ENCODE assay signal across 9 cellular contexts in the genomic region with DNA sequence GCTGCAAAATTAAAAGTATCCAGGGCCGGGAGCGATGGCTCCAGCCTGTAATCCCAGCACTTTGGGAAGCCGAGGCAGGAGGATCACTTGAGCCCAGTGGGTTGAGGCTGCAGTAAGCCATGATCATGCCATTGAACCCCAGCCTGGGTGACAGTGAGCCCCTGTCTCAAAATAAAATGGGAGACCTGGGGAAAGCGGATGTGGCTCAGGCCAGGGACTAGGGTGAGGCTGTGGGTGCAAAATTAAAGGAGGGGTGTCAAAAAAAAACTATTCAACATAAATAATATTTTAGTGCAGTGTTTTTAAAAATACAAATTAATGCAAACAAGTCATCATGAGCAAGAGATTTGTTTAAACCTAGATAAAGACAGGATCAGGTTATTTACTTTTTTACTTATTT.
DNase-seq lines count a peak whose midpoint lies in the region; ATAC-seq and TF ChIP-seq lines count a peak whose summit lies in the region.
"Had no signal": no experiment of that assay in that cellular context is flagged by ENCODE, and none has a peak within 500 bp of the region (broad histone marks: within the 10 kb centered on the region; RNA-seq: fewer than 3 reads in every experiment).

No MANE protein-coding gene starts in this region.

- H3K36me3 ChIP-seq in CD8-positive, alpha-beta T cell (ENCODE audit: insufficient read depth, low read length): no peaks in the 10 kb centered on the region
- H3K36me3 ChIP-seq in iPS-15b (ENCODE audit: control insufficient read depth, insufficient read depth, low read length): no peaks in the 10 kb centered on the region
- no peaks in the 10 kb centered on the region for H3K36me3 ChIP-seq in sigmoid colon

- POLR2A ChIA-PET in CD8-positive, alpha-beta T cell (lab: Charles Lee): interaction anchor here (0.7 kb wide), 1 partner anchor 65 kb away, joined by 3 read pairs; no protein-coding TSS in a partner anchor
- POLR2A ChIA-PET in WTC11 (lab: Charles Lee): no interaction called here

- no peak for TF ChIP-seq EP300 in sigmoid colon (IDR thresholded peaks at IDR 0.05)

- no peaks in the 10 kb centered on the region for H3K9me3 Mint-ChIP-seq in CD8-positive, alpha-beta T cell
- no peaks in the 10 kb centered on the region for H3K9me3 Mint-ChIP-seq in WTC11

- peaks cover 6% of the 10 kb centered on the region for H3K4me1 ChIP-seq in CD8-positive, alpha-beta T cell (ENCODE audit: insufficient read depth, low read length)
- H3K4me1 ChIP-seq in iPS-15b (ENCODE audit: control insufficient read depth, insufficient read depth, low read length) (peaks cover 4% of the 10 kb centered on the region), sigmoid colon (peaks cover 0 to 34% (median 22%) of the 10 kb centered on the region in 4 donors)

- H3K36me3 Mint-ChIP-seq in CD8-positive, alpha-beta T cell: no peaks in the 10 kb centered on the region
- H3K36me3 Mint-ChIP-seq in WTC11: no peaks in the 10 kb centered on the region

- no peak for ATAC-seq in CD8-positive, alpha-beta T cell
- ATAC-seq in WTC11: no peak
- ATAC-seq in left lobe of liver: no peak

- DNase-seq in CD8-positive, alpha-beta T cell: no peak
- no peak for DNase-seq in WTC11 (ENCODE audit: low spot score)
- DNase-seq in sigmoid colon: no peak
- no peak for DNase-seq in NCI-H510A (lab: John Stamatoyannopoulos, UW)
- no peak for DNase-seq in OCI-M2 (lab: John Stamatoyannopoulos, UW; ENCODE audit: unreplicated experiment)
- no peak for DNase-seq in foreskin melanocyte
- no peak for DNase-seq in left lobe of liver (ENCODE audit: low spot score)
- DNase-seq: NCI-H2171 had no signal

- no peaks in the 10 kb centered on the region for H3K9me3 ChIP-seq in CD8-positive, alpha-beta T cell (ENCODE audit: low read length)
- H3K9me3 ChIP-seq in iPS-15b (ENCODE audit: control insufficient read depth, insufficient read depth, low read length) (no peaks in the 10 kb centered on the region), sigmoid colon (no peaks in the 10 kb centered on the region)

- peaks cover 12% of the 10 kb centered on the region for H3K27me3 ChIP-seq in CD8-positive, alpha-beta T cell (ENCODE audit: insufficient read depth, low read length)
- peaks cover 38% of the 10 kb centered on the region for H3K27me3 ChIP-seq in iPS-15b (ENCODE audit: control insufficient read depth, insufficient read depth, low read length)
- no peaks in the 10 kb centered on the region for H3K27me3 ChIP-seq in sigmoid colon

- no peak for TF ChIP-seq CTCF in CD8-positive, alpha-beta T cell (IDR thresholded peaks at IDR 0.05)
- TF ChIP-seq CTCF in WTC11 (IDR thresholded peaks at IDR 0.05) (no peak), sigmoid colon (IDR thresholded peaks at IDR 0.05) (no peak)

- no peak overlapping the region for H3K27ac Mint-ChIP-seq in CD8-positive, alpha-beta T cell
- no peak overlapping the region for H3K27ac Mint-ChIP-seq in WTC11

- CTCF ChIA-PET in CD8-positive, alpha-beta T cell (lab: Charles Lee): interaction anchor here (0.6 to 0.9 kb wide), 2 partner anchors 48 to 50 kb away, joined by 3 to 4 read pairs; no protein-coding TSS in a partner anchor
- CTCF ChIA-PET in WTC11 (lab: Charles Lee): interaction anchor here (0.7 to 1.3 kb wide), 4 partner anchors 52 to 203 kb away, joined by 4 to 7 read pairs (median 4); no protein-coding TSS in a partner anchor

- H3K9ac ChIP-seq in iPS-15b (ENCODE audit: low read depth, low read length): peak overlapping the region; percentile 12

- H3K4me3 ChIP-seq in CD8-positive, alpha-beta T cell (ENCODE audit: low read depth, low read length): peak overlapping the region; percentile 2
- peak overlapping the region; percentile 46 for H3K4me3 ChIP-seq in iPS-15b (ENCODE audit: low read depth, low read length)
- H3K4me3 ChIP-seq in sigmoid colon: peak overlapping the region in 3 of 4 donors; percentile 39 to 56 (median 52)

- H3K4me3 Mint-ChIP-seq in CD8-positive, alpha-beta T cell: peak overlapping the region; percentile 68
- H3K4me3 Mint-ChIP-seq in WTC11: peak overlapping the region; percentile 57

- intact Hi-C loops in CD8-positive, alpha-beta T cell (cut with DNase I, micrococcal nuclease): loop anchor here in 1 of 2 experiments (10.0 kb wide), 1 partner anchor 113 kb away; no protein-coding TSS in a partner anchor
- intact Hi-C loops in sigmoid colon (cut with DNase I): loop anchor here (5.0 kb wide), 1 partner anchor 186 kb away; no protein-coding TSS in a partner anchor

- no peak overlapping the region for H3K27ac ChIP-seq in CD8-positive, alpha-beta T cell (ENCODE audit: low read depth, low read length)
- peak overlapping the region; percentile 73 to 80 (median 76) for H3K27ac ChIP-seq in sigmoid colon

- peaks cover 7% of the 10 kb centered on the region for H3K4me1 Mint-ChIP-seq in CD8-positive, alpha-beta T cell (ENCODE audit: low read depth)
- H3K4me1 Mint-ChIP-seq in WTC11: peaks cover 46% of the 10 kb centered on the region

- peaks cover 52% of the 10 kb centered on the region for H3K27me3 Mint-ChIP-seq in CD8-positive, alpha-beta T cell (ENCODE audit: low read depth)
- H3K27me3 Mint-ChIP-seq in WTC11 (ENCODE audit: low read depth): peaks cover 26% of the 10 kb centered on the region

- WGBS in sigmoid colon, 2 donors: 70 to 80% methylated on average over 4 of the region's 4 CpGs

- no peak for TF ChIP-seq POLR2A in sigmoid colon (IDR thresholded peaks at IDR 0.05)

TF ChIP-seq in WTC11, 78 proteins besides CTCF, POLR2A, EP300 and RAD21:
- TF ChIP-seq, protein P1, sequence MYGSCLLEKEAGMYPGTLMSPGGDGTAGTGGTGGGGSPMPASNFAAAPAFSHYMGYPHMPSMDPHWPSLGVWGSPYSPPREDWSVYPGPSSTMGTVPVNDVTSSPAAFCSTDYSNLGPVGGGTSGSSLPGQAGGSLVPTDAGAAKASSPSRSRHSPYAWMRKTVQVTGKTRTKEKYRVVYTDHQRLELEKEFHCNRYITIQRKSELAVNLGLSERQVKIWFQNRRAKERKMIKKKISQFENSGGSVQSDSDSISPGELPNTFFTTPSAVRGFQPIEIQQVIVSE (CRISPR knock-in tag; IDR thresholded peaks at IDR 0.05; ENCODE audit: borderline replicate concordance): no peak
- no peak for TF ChIP-seq ZNF232 (CRISPR knock-in tag; IDR thresholded peaks at IDR 0.05)
- TF ChIP-seq, protein P2, sequence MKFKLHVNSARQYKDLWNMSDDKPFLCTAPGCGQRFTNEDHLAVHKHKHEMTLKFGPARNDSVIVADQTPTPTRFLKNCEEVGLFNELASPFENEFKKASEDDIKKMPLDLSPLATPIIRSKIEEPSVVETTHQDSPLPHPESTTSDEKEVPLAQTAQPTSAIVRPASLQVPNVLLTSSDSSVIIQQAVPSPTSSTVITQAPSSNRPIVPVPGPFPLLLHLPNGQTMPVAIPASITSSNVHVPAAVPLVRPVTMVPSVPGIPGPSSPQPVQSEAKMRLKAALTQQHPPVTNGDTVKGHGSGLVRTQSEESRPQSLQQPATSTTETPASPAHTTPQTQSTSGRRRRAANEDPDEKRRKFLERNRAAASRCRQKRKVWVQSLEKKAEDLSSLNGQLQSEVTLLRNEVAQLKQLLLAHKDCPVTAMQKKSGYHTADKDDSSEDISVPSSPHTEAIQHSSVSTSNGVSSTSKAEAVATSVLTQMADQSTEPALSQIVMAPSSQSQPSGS (CRISPR knock-in tag; IDR thresholded peaks at IDR 0.05; ENCODE audit: borderline replicate concordance, low read depth): no peak
- TF ChIP-seq ZNF317 (CRISPR knock-in tag; IDR thresholded peaks at IDR 0.05; ENCODE audit: borderline replicate concordance, low read depth): no peak
- TF ChIP-seq, protein P3, sequence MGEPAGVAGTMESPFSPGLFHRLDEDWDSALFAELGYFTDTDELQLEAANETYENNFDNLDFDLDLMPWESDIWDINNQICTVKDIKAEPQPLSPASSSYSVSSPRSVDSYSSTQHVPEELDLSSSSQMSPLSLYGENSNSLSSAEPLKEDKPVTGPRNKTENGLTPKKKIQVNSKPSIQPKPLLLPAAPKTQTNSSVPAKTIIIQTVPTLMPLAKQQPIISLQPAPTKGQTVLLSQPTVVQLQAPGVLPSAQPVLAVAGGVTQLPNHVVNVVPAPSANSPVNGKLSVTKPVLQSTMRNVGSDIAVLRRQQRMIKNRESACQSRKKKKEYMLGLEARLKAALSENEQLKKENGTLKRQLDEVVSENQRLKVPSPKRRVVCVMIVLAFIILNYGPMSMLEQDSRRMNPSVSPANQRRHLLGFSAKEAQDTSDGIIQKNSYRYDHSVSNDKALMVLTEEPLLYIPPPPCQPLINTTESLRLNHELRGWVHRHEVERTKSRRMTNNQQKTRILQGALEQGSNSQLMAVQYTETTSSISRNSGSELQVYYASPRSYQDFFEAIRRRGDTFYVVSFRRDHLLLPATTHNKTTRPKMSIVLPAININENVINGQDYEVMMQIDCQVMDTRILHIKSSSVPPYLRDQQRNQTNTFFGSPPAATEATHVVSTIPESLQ (CRISPR knock-in tag; IDR thresholded peaks at IDR 0.05): no peak
- TF ChIP-seq NR1H2 (CRISPR knock-in tag; IDR thresholded peaks at IDR 0.05): no peak

Comparison
In these comparisons a context has a peak if more than half of its experiments do, and no peak if none do; other contexts are left out.
1. H3K4me3 ChIP-seq: peak in every context shown above with its lines; median percentile 52 in sigmoid colon; 46 in iPS-15b; 2 in CD8-positive, alpha-beta T cell.